In the genomic region with DNA sequence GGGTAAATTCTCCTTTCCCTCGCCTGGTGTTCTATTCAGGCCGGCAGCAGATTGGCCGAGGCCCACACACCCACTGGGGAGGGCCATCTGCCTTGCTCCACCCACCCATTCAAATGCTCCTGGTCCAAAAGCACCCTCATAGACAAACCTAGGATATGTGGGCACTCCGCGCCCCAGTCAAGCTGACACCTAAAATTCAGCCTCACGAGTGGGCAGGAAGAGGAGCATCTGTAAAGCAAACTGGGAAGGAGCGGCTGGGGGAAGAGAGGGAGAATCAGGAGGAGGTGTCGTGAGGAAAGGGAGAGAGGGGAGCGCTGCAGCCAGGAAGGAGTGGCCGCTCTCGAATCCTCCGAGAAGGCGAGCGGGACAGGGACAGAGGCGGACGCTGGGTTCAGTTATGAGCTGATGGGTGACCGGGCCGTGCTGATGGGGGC, we compare ENCODE assay signal across 9 cellular contexts.
DNase-seq lines count a peak whose midpoint lies in the region; ATAC-seq and TF ChIP-seq lines count a peak whose summit lies in the region.
"Had no signal": no experiment of that assay in that cellular context is flagged by ENCODE, and none has a peak within 500 bp of the region (broad histone marks: within the 10 kb centered on the region; RNA-seq: fewer than 3 reads in every experiment).

No MANE protein-coding gene starts in this region.

- TF ChIP-seq CTCF in HFFc6 (IDR thresholded peaks at IDR 0.05) = no peak

- H3K9me3 Mint-ChIP-seq in HFFc6 = no peaks in the 10 kb centered on the region
- no peaks in the 10 kb centered on the region for H3K9me3 Mint-ChIP-seq in stimulated activated memory B cell treated with anti-CD40 and anti-IgM and Interleukin-4, amounts not matched to agents 10 μg/mL and 1 μg/mL and 100 μg/mL, for 72 hours
- no peaks in the 10 kb centered on the region for H3K9me3 Mint-ChIP-seq in activated T-helper 17 cell treated with anti-CD3 and anti-CD28 coated beads, Interleukin-2, amount 50 U/mL, for 72 hours
- H3K9me3 Mint-ChIP-seq: activated naive CD4-positive, alpha-beta T cell treated with anti-CD3 and anti-CD28 coated beads, Interleukin-2, amount 50 U/mL, for 24 hours had no signal

- no peaks in the 10 kb centered on the region for H3K36me3 Mint-ChIP-seq in HFFc6 (ENCODE audit: low read depth)
- H3K36me3 Mint-ChIP-seq in stimulated activated memory B cell treated with anti-CD40 and anti-IgM and Interleukin-4, amounts not matched to agents 10 μg/mL and 1 μg/mL and 100 μg/mL, for 72 hours = no peaks in the 10 kb centered on the region
- H3K36me3 Mint-ChIP-seq in activated T-helper 17 cell treated with anti-CD3 and anti-CD28 coated beads, Interleukin-2, amount 50 U/mL, for 72 hours (ENCODE audit: low read depth) = no peaks in the 10 kb centered on the region
- H3K36me3 Mint-ChIP-seq: activated naive CD4-positive, alpha-beta T cell treated with anti-CD3 and anti-CD28 coated beads, Interleukin-2, amount 50 U/mL, for 24 hours had no signal

- no peak overlapping the region for H3K27ac Mint-ChIP-seq in HFFc6
- peak overlapping the region; percentile 17 for H3K27ac Mint-ChIP-seq in stimulated activated memory B cell treated with anti-CD40 and anti-IgM and Interleukin-4, amounts not matched to agents 10 μg/mL and 1 μg/mL and 100 μg/mL, for 72 hours
- H3K27ac Mint-ChIP-seq in activated T-helper 17 cell treated with anti-CD3 and anti-CD28 coated beads, Interleukin-2, amount 50 U/mL, for 72 hours = no peak overlapping the region
- H3K27ac Mint-ChIP-seq: activated naive CD4-positive, alpha-beta T cell treated with anti-CD3 and anti-CD28 coated beads, Interleukin-2, amount 50 U/mL, for 24 hours had no signal

- H3K27me3 Mint-ChIP-seq in HFFc6 (ENCODE audit: insufficient read depth) = peaks cover 8% of the 10 kb centered on the region
- peaks cover 18% of the 10 kb centered on the region for H3K27me3 Mint-ChIP-seq in stimulated activated memory B cell treated with anti-CD40 and anti-IgM and Interleukin-4, amounts not matched to agents 10 μg/mL and 1 μg/mL and 100 μg/mL, for 72 hours
- H3K27me3 Mint-ChIP-seq in activated T-helper 17 cell treated with anti-CD3 and anti-CD28 coated beads, Interleukin-2, amount 50 U/mL, for 72 hours = peaks cover 34% of the 10 kb centered on the region

- peaks cover 43% of the 10 kb centered on the region for H3K4me1 Mint-ChIP-seq in HFFc6 (ENCODE audit: low read depth)
- H3K4me1 Mint-ChIP-seq in stimulated activated memory B cell treated with anti-CD40 and anti-IgM and Interleukin-4, amounts not matched to agents 10 μg/mL and 1 μg/mL and 100 μg/mL, for 72 hours = peaks cover 15% of the 10 kb centered on the region
- H3K4me1 Mint-ChIP-seq in activated T-helper 17 cell treated with anti-CD3 and anti-CD28 coated beads, Interleukin-2, amount 50 U/mL, for 72 hours = no peaks in the 10 kb centered on the region

- peak overlapping the region; percentile 67 for H3K27ac ChIP-seq in cingulate gyrus (ENCODE audit: low read depth, low read length)

- no peak for DNase-seq in HFFc6
- DNase-seq in islet precursor cell = peak; percentile 65
- DNase-seq in activated gamma-delta T cell (lab: John Stamatoyannopoulos, UW) = no peak
- DNase-seq in putamen (ENCODE audit: low spot score) = no peak

- no peak for ATAC-seq in stimulated activated memory B cell treated with anti-CD40 and anti-IgM and Interleukin-4, amounts not matched to agents 10 μg/mL and 1 μg/mL and 100 μg/mL, for 72 hours
- no peak for ATAC-seq in GM18519 (IDR thresholded peaks at IDR 0.05; ENCODE audit: low FRiP score, unreplicated experiment)
- ATAC-seq in activated T-helper 17 cell treated with anti-CD3 and anti-CD28 coated beads, Interleukin-2, amount 50 U/mL, for 72 hours (replicated peaks) = no peak

- peak overlapping the region; percentile 60; the same call in 1 of the 2 replicates for H3K4me3 Mint-ChIP-seq in HFFc6
- peak overlapping the region; percentile 39 for H3K4me3 Mint-ChIP-seq in stimulated activated memory B cell treated with anti-CD40 and anti-IgM and Interleukin-4, amounts not matched to agents 10 μg/mL and 1 μg/mL and 100 μg/mL, for 72 hours
- no peak overlapping the region for H3K4me3 Mint-ChIP-seq in activated T-helper 17 cell treated with anti-CD3 and anti-CD28 coated beads, Interleukin-2, amount 50 U/mL, for 72 hours
- H3K4me3 Mint-ChIP-seq: activated naive CD4-positive, alpha-beta T cell treated with anti-CD3 and anti-CD28 coated beads, Interleukin-2, amount 50 U/mL, for 24 hours had no signal
